In the genomic region with DNA sequence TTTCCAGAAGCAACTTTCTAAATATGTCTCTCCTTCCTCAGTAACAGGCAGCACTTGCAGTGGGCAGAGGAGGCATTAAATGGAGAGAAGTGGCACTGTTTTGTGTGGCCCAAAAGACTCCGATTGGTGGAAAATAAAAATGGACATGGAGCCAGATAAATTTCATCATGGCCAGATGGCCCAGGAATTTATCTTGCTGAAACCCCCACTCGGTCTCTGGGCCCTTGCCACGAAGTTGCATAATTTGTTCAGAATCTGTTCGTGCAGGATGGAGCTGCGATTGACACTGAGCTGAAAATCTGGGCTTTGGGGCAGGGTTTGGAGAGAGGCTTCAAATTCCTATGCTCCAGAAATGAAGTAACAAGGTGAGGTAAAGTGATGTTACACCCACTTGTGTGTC, we compare ENCODE assay signal across 15 cellular contexts.
DNase-seq lines count a peak whose midpoint lies in the region; ATAC-seq and TF ChIP-seq lines count a peak whose summit lies in the region.
"Had no signal": no experiment of that assay in that cellular context is flagged by ENCODE, and none has a peak within 500 bp of the region (broad histone marks: within the 10 kb centered on the region; RNA-seq: fewer than 3 reads in every experiment).

No MANE protein-coding gene starts in this region.

- H3K9me3 ChIP-seq in lower lobe of right lung: no peaks in the 10 kb centered on the region
- H3K9me3 ChIP-seq: thoracic aorta had no signal

- ATAC-seq in Right ventricle myocardium inferior (peak; percentile 80), lower lobe of right lung (peak; percentile 54 to 59), HG02840 (IDR thresholded peaks at IDR 0.05; ENCODE audit: low FRiP score, unreplicated experiment) (no peak), GM21737 (IDR thresholded peaks at IDR 0.05; ENCODE audit: unreplicated experiment) (no peak)
- ATAC-seq: activated CD8-positive, alpha-beta T cell treated with anti-CD3 and anti-CD28 coated beads for 36 hours; K562 had no signal

- no peaks in the 10 kb centered on the region for H3K4me1 ChIP-seq in lower lobe of right lung

- H3K27ac ChIP-seq in epithelial cell of prostate (peak overlapping the region; percentile 93), lower lobe of right lung (no peak overlapping the region)
- H3K27ac ChIP-seq: thoracic aorta had no signal

- TF ChIP-seq CTCF in lower lobe of right lung (IDR thresholded peaks at IDR 0.05): no peak

- DNase-seq in Right ventricle myocardium inferior (ENCODE audit: missing footprints): no peak
- DNase-seq in cardiac septum (ENCODE audit: low spot score): no peak
- no peak for DNase-seq in epithelial cell of prostate (ENCODE audit: low read depth, low spot score)
- no peak for DNase-seq in lower lobe of right lung
- DNase-seq in pons (ENCODE audit: low spot score): no peak
- DNase-seq in posterior vena cava (ENCODE audit: low spot score): no peak
- DNase-seq: activated CD8-positive, alpha-beta T cell treated with anti-CD3 and anti-CD28 coated beads for 36 hours; activated naive CD4-positive, alpha-beta T cell treated with anti-CD3 and anti-CD28 coated beads for 36 hours; retina; T-helper 1 cell had no signal

- H3K36me3 ChIP-seq in lower lobe of right lung: no peaks in the 10 kb centered on the region
- H3K36me3 ChIP-seq: thoracic aorta had no signal

- H3K4me3 ChIP-seq in lower lobe of right lung: no peak overlapping the region
- H3K4me3 ChIP-seq: dorsolateral prefrontal cortex, K562, thoracic aorta had no signal

- peaks cover 3% of the 10 kb centered on the region for H3K27me3 ChIP-seq in lower lobe of right lung (ENCODE audit: low read depth)
- H3K27me3 ChIP-seq: dorsolateral prefrontal cortex had no signal

- intact Hi-C loops in Right ventricle myocardium inferior (cut with DNase I) (no loop called here), cardiac septum (cut with DNase I) (no loop called here), lower lobe of right lung (cut with DNase I) (no loop called here), posterior vena cava (cut with DNase I) (no loop called here)

Comparison
In these comparisons a context has a peak if more than half of its experiments do, and no peak if none do; other contexts are left out.
1. ATAC-seq: peak in Right ventricle myocardium inferior (single experiment) and lower lobe of right lung (2 of 2); none in HG02840 (single experiment) and GM21737 (single experiment).